ENCODE assay signal across 13 cellular contexts in genomic region chr1:210151063-210151672, GRCh38.
DNase-seq lines count a peak whose midpoint lies in the region; TF ChIP-seq lines count a peak whose summit lies in the region.
"Had no signal": no experiment of that assay in that cellular context is flagged by ENCODE, and none has a peak within 500 bp of the region (broad histone marks: within the 10 kb centered on the region; RNA-seq: fewer than 3 reads in every experiment).

No MANE protein-coding gene starts in this region.

- TF ChIP-seq CTCF in mesothelial cell of epicardium (IDR thresholded peaks at IDR 0.05; ENCODE audit: unreplicated experiment) = no peak

- no peaks in the 10 kb centered on the region for H3K27me3 Mint-ChIP-seq in mesothelial cell of epicardium (ENCODE audit: low read depth)

- peak; percentile 5 for DNase-seq in NCI-H2029 treated with DMSO at 0.1 percent for 48 hours (lab: John Stamatoyannopoulos, UW)
- DNase-seq in NCI-H2029 (lab: John Stamatoyannopoulos, UW) = no peak
- peak; percentile 15 for DNase-seq in DMS79 (lab: John Stamatoyannopoulos, UW)
- peak; percentile 72 for DNase-seq in NCI-H2227 (lab: John Stamatoyannopoulos, UW; ENCODE audit: unreplicated experiment)
- no peak for DNase-seq in mesothelial cell of epicardium (ENCODE audit: low spot score in 2 of 2, unreplicated experiment in 2 of 2)
- DNase-seq in AML-193 (lab: John Stamatoyannopoulos, UW) = no peak
- no peak for DNase-seq in OCI-M1 (lab: John Stamatoyannopoulos, UW)
- DNase-seq: CD8-positive, alpha-beta memory T cell; GOT3; KBM-7; NCI-H1436 treated with DMSO at 0.1 percent for 48 hours; NCI-H524; Right ventricle myocardium superior had no signal

- H3K36me3 Mint-ChIP-seq in mesothelial cell of epicardium = no peaks in the 10 kb centered on the region
- H3K36me3 Mint-ChIP-seq: CD8-positive, alpha-beta memory T cell had no signal

- H3K4me1 Mint-ChIP-seq in mesothelial cell of epicardium = peaks cover 10% of the 10 kb centered on the region
- H3K4me1 Mint-ChIP-seq: CD8-positive, alpha-beta memory T cell had no signal

- H3K9me3 Mint-ChIP-seq in mesothelial cell of epicardium = no peaks in the 10 kb centered on the region
- H3K9me3 Mint-ChIP-seq: CD8-positive, alpha-beta memory T cell had no signal

- peak overlapping the region; percentile 60 for H3K27ac Mint-ChIP-seq in mesothelial cell of epicardium
- H3K27ac Mint-ChIP-seq: CD8-positive, alpha-beta memory T cell had no signal

- no peak overlapping the region for H3K4me3 Mint-ChIP-seq in mesothelial cell of epicardium
- H3K4me3 Mint-ChIP-seq: CD8-positive, alpha-beta memory T cell had no signal

Comparison
In these comparisons a context has a peak if more than half of its experiments do, and no peak if none do; other contexts are left out.
1. DNase-seq: peak in NCI-H2029 treated with DMSO at 0.1 percent for 48 hours (single experiment), DMS79 (single experiment) and NCI-H2227 (single experiment); none in NCI-H2029 (single experiment), mesothelial cell of epicardium (0 of 2), AML-193 (0 of 2) and OCI-M1 (single experiment).